Comparison of ENCODE assay signal across 9 cellular contexts in the genomic region with DNA sequence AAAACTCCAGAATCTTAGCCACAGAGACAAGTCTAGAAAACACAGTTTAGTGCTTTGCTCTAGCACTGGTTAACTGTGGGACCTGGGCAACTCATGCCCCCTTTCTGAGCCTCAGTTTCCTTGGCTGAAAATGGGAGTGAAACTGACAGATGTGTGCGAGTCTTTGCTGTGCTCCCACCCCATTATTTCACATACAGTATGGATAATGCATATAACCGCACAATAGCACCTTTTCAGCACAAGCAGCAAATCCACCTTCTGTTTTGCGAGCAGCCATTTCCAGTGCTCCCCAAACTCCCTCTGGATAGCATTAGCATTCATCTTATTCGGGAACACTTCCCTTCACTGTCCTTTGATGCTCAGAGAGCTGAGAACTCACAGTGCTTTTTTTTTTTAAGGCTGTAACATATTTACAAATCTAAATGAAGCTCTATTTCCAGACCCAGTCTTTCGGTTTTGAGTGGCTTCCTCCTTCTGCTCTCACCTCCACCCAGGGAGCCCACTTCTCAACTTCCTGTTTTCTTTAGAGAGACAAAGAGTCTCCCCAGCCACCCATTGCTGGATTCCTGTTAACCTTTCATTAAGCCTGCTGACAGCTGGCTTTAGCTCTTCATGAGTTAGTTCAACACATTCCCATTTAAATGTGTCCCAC. TPM values are rescaled to one million over a fixed set of nuclear protein-coding genes. Genes with fewer than 3 reads are reported as not detected.
DNase-seq lines count a peak whose midpoint lies in the region; ATAC-seq and TF ChIP-seq lines count a peak whose summit lies in the region.
"Had no signal": no experiment of that assay in that cellular context is flagged by ENCODE, and none has a peak within 500 bp of the region (broad histone marks: within the 10 kb centered on the region; RNA-seq: fewer than 3 reads in every experiment).

No MANE protein-coding gene starts in this region.

- H3K9me3 Mint-ChIP-seq in activated naive CD8-positive, alpha-beta T cell treated with anti-CD3 and anti-CD28 coated beads, Interleukin-2, amount 10 ng/mL, durations not matched to agents 7 days and 5 days: peaks cover 8% of the 10 kb centered on the region

- H3K4me1 ChIP-seq in BLaER1 (peaks cover 8% of the 10 kb centered on the region), esophagus muscularis mucosa (no peaks in the 10 kb centered on the region), heart left ventricle (peaks cover 0 to 8% (median 0%) of the 10 kb centered on the region in 12 donors)

- ATAC-seq in GM18867 (IDR thresholded peaks at IDR 0.05; ENCODE audit: unreplicated experiment) (peak; percentile 93), HG02981 (IDR thresholded peaks at IDR 0.05; ENCODE audit: unreplicated experiment) (peak; percentile 94), heart left ventricle (no peak)
- peak; percentile 95 for ATAC-seq in activated naive CD8-positive, alpha-beta T cell treated with anti-CD3 and anti-CD28 coated beads, Interleukin-2, amount 10 ng/mL, durations not matched to agents 7 days and 5 days (ENCODE audit: low read depth)

- no peaks in the 10 kb centered on the region for H4K20me1 ChIP-seq in BLaER1

- H3K4me2 ChIP-seq in BLaER1: peak overlapping the region; percentile 16

- intact Hi-C loops in esophagus muscularis mucosa (cut with DNase I): no loop called here
- intact Hi-C loops in heart left ventricle (cut with DNase I): no loop called here

- peaks cover 38% of the 10 kb centered on the region for H3K4me1 Mint-ChIP-seq in activated naive CD8-positive, alpha-beta T cell treated with anti-CD3 and anti-CD28 coated beads, Interleukin-2, amount 10 ng/mL, durations not matched to agents 7 days and 5 days

- WGBS in esophagus muscularis mucosa: 59% methylated on average over 5 of the region's 5 CpGs
- 61 to 68% (median 64%) methylated on average over 5 of the region's 5 CpGs for WGBS in heart left ventricle, 4 donors

- no peak overlapping the region; the same call in 1 of the 2 replicates for H3K27ac ChIP-seq in BLaER1
- H3K27ac ChIP-seq in esophagus muscularis mucosa (replicated peaks in 1 of 4): no peak overlapping the region
- H3K27ac ChIP-seq in heart left ventricle: peak overlapping the region in 1 of 12 donors; percentile 76

- H3K27me3 Mint-ChIP-seq in activated naive CD8-positive, alpha-beta T cell treated with anti-CD3 and anti-CD28 coated beads, Interleukin-2, amount 10 ng/mL, durations not matched to agents 7 days and 5 days: no peaks in the 10 kb centered on the region

- TF ChIP-seq CTCF in esophagus muscularis mucosa (IDR thresholded peaks at IDR 0.05) (no peak), heart left ventricle (IDR thresholded peaks at IDR 0.05) (no peak)

- peak overlapping the region; percentile 77 for H3K27ac Mint-ChIP-seq in activated naive CD8-positive, alpha-beta T cell treated with anti-CD3 and anti-CD28 coated beads, Interleukin-2, amount 10 ng/mL, durations not matched to agents 7 days and 5 days

- peaks cover 42% of the 10 kb centered on the region for H3K36me3 Mint-ChIP-seq in activated naive CD8-positive, alpha-beta T cell treated with anti-CD3 and anti-CD28 coated beads, Interleukin-2, amount 10 ng/mL, durations not matched to agents 7 days and 5 days

- H3K27me3 ChIP-seq in BLaER1: no peaks in the 10 kb centered on the region
- no peaks in the 10 kb centered on the region for H3K27me3 ChIP-seq in esophagus muscularis mucosa
- no peaks in the 10 kb centered on the region for H3K27me3 ChIP-seq in heart left ventricle

- H3K4me3 Mint-ChIP-seq in activated naive CD8-positive, alpha-beta T cell treated with anti-CD3 and anti-CD28 coated beads, Interleukin-2, amount 10 ng/mL, durations not matched to agents 7 days and 5 days: peak overlapping the region; percentile 43

- no peak for TF ChIP-seq POLR2A in esophagus muscularis mucosa (IDR thresholded peaks at IDR 0.05; ENCODE audit: low read depth)
- TF ChIP-seq POLR2A in heart left ventricle (IDR thresholded peaks at IDR 0.05): no peak

- no peak for TF ChIP-seq EP300 in esophagus muscularis mucosa (IDR thresholded peaks at IDR 0.05)

- no peaks in the 10 kb centered on the region for H3K9me3 ChIP-seq in BLaER1
- H3K9me3 ChIP-seq in esophagus muscularis mucosa: no peaks in the 10 kb centered on the region
- no peaks in the 10 kb centered on the region for H3K9me3 ChIP-seq in heart left ventricle

- H3K9ac ChIP-seq in BLaER1: no peak overlapping the region

- POLR2A ChIA-PET in activated naive CD8-positive, alpha-beta T cell treated with anti-CD3 and anti-CD28 coated beads, Interleukin-2, amount 10 ng/mL, durations not matched to agents 7 days and 5 days (lab: Charles Lee): interaction anchor here (0.8 to 2.2 kb wide), 10 partner anchors 10 to 229 kb away, joined by 3 to 14 read pairs (median 4); partner anchors contain the start of gene MED7

- H3K36me3 ChIP-seq in BLaER1 (no peaks in the 10 kb centered on the region), esophagus muscularis mucosa (no peaks in the 10 kb centered on the region), heart left ventricle (no peaks in the 10 kb centered on the region)

- H3K4me3 ChIP-seq in BLaER1: no peak overlapping the region
- H3K4me3 ChIP-seq in esophagus muscularis mucosa: no peak overlapping the region
- no peak overlapping the region for H3K4me3 ChIP-seq in heart left ventricle

- DNase-seq in NCI-H2107 (lab: John Stamatoyannopoulos, UW) (peak; percentile 75), esophagus muscularis mucosa (ENCODE audit: extremely low spot score) (no peak), middle frontal gyrus (ENCODE audit: extremely low spot score, low spot score) (no peak), heart left ventricle (no peak)
- no peak for DNase-seq in activated naive CD8-positive, alpha-beta T cell treated with anti-CD3 and anti-CD28 coated beads, Interleukin-2, amount 10 ng/mL, durations not matched to agents 7 days and 5 days

RNA-seq across cellular contexts. Expression of gene TIMD4, which starts 49.2 kb away (rescaled TPM):
- total RNA-seq in activated naive CD8-positive, alpha-beta T cell treated with anti-CD3 and anti-CD28 coated beads, Interleukin-2, amount 10 ng/mL, durations not matched to agents 7 days and 5 days: 1 to 10 TPM; 3.7 to 4.9 TPM
- total RNA-seq in esophagus muscularis mucosa: 1 to 10 TPM in 1 of 4 donors, under 1 TPM in 2, not detected in 1; 0.32 to 1.2 (median 0.83) TPM
- total RNA-seq in heart left ventricle: 10 to 100 TPM in 1 of 9 donors, under 1 TPM in 2, not detected in 6; 0.42 to 14.8 (median 0.45) TPM
- not detected for polyA plus RNA-seq in heart left ventricle
- total RNA-seq: lung microvascular endothelial cell had no signal

Comparison
In these comparisons a context has a peak if more than half of its experiments do, and no peak if none do; other contexts are left out.
1. ATAC-seq: peak in GM18867 (single experiment), HG02981 (single experiment) and activated naive CD8-positive, alpha-beta T cell treated with anti-CD3 and anti-CD28 coated beads, Interleukin-2, amount 10 ng/mL, durations not matched to agents 7 days and 5 days (single experiment); none in heart left ventricle (0 of 4).